In the genomic region with DNA sequence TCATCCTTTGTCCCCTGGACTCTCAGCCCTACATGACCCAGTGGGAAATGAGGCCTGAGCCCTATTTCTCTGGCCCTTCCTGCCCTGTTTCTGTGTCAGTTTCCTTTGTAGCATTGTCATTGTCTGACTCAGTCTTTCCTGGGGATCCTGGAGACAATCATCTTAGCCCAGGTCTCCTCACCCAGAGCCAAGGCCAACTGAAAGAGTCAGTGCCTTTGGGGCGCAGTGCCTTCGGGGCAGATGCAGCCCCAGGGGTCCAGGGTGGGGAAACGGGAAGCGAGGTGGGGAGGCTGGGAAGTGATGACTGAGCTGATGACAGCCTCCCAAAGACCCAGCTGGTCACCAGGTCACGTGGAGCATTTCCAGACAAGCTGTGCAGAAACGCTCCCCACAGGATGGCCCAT, we compare ENCODE assay signal across 1 cellular context.
TF ChIP-seq lines count a peak whose summit lies in the region.

No MANE protein-coding gene starts in this region.

TF ChIP-seq in GM12878, 131 proteins besides CTCF, POLR2A, EP300 and RAD21 (continued from another document):
- TF ChIP-seq, protein P1, sequence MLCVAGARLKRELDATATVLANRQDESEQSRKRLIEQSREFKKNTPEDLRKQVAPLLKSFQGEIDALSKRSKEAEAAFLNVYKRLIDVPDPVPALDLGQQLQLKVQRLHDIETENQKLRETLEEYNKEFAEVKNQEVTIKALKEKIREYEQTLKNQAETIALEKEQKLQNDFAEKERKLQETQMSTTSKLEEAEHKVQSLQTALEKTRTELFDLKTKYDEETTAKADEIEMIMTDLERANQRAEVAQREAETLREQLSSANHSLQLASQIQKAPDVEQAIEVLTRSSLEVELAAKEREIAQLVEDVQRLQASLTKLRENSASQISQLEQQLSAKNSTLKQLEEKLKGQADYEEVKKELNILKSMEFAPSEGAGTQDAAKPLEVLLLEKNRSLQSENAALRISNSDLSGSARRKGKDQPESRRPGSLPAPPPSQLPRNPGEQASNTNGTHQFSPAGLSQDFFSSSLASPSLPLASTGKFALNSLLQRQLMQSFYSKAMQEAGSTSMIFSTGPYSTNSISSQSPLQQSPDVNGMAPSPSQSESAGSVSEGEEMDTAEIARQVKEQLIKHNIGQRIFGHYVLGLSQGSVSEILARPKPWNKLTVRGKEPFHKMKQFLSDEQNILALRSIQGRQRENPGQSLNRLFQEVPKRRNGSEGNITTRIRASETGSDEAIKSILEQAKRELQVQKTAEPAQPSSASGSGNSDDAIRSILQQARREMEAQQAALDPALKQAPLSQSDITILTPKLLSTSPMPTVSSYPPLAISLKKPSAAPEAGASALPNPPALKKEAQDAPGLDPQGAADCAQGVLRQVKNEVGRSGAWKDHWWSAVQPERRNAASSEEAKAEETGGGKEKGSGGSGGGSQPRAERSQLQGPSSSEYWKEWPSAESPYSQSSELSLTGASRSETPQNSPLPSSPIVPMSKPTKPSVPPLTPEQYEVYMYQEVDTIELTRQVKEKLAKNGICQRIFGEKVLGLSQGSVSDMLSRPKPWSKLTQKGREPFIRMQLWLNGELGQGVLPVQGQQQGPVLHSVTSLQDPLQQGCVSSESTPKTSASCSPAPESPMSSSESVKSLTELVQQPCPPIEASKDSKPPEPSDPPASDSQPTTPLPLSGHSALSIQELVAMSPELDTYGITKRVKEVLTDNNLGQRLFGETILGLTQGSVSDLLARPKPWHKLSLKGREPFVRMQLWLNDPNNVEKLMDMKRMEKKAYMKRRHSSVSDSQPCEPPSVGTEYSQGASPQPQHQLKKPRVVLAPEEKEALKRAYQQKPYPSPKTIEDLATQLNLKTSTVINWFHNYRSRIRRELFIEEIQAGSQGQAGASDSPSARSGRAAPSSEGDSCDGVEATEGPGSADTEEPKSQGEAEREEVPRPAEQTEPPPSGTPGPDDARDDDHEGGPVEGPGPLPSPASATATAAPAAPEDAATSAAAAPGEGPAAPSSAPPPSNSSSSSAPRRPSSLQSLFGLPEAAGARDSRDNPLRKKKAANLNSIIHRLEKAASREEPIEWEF (IDR thresholded peaks at IDR 0.05; ENCODE audit: insufficient replicate concordance, low read depth, low read length), result no peak
- no peak for TF ChIP-seq IKZF1 (conservative IDR thresholded peaks at IDR 0.05)
